ENCODE assay signal across 8 cellular contexts in the genomic region with DNA sequence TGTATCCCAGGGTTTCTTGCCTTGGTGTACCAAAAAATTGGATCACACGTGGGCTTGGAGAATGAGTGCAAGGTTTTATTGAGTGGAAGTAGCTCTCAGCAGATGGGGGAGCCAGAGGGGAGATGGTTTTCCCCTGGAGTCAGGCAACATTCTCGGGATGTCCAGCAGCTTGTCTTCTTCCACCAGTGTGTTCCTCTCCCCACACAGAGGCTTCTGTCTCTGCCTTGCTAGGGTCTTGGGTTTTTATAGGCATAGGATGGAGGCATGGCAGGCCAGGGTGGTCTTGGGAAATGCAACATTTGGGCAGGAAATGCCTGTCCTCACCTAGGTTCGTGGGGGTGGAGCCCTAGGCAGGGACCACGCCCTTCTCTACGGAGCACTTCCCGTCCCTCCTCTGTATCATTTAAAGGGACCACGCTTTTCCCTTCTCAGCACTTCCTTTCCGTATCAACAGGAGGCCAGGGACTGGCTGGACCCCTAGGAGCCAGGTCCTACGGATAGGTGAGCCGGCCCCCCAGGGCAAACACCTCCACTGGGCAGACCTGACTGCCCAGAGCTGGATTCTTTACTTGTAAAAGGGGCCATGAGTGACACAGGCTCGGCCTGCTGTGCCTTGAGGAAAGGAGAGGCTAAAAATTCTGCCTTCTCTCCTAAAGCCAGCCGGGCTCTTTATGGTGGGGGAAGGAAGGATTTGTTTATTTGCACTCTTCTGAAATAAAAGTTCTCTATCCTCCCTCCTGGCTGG. TPM values are rescaled to one million over a fixed set of nuclear protein-coding genes. Genes with fewer than 3 reads are reported as not detected.
DNase-seq lines count a peak whose midpoint lies in the region; ATAC-seq and TF ChIP-seq lines count a peak whose summit lies in the region.

No MANE protein-coding gene starts in this region.

- H3K27ac ChIP-seq in DOHH2 (ENCODE audit: low read depth, low read length) (0 out of 2 replicates have a peak overlapping the region, but pooled peaks have one; percentile 7), Panc1 (ENCODE audit: low read length) (peak overlapping the region; percentile 84), gastroesophageal sphincter (peak overlapping the region in 3 of 4 donors; percentile 72 to 76 (median 74)), urinary bladder (ENCODE audit: low read depth) (peak overlapping the region; percentile 4)

- H3K9me2 ChIP-seq in DOHH2 (replicated peaks; ENCODE audit: control insufficient read depth, low read length), result no peaks in the 10 kb centered on the region

- BruUV-seq in Panc1 (replicated peaks; lab: Mats Ljungman, UMichigan), result no TSS peak

- H3K4me3 ChIP-seq in DOHH2 (ENCODE audit: low read length), result peak overlapping the region; percentile 88
- peak overlapping the region; percentile 40 to 57 for H3K4me3 ChIP-seq in Panc1 (ENCODE audit: low read depth in 2 of 2, low read length in 2 of 2)
- H3K4me3 ChIP-seq in gastroesophageal sphincter, result peak overlapping the region; percentile 38 to 60
- peak overlapping the region; percentile 61 for H3K4me3 ChIP-seq in urinary bladder (ENCODE audit: low read depth, low read length)

- WGBS in gastroesophageal sphincter (ENCODE audit: low coverage in 1 of 2), 2 donors, result 26 to 50% methylated on average over 2 to 10 of the region's 12 CpGs
- WGBS in urinary bladder, result 33% methylated on average over 12 of the region's 12 CpGs

- TF ChIP-seq EP300 in gastroesophageal sphincter (IDR thresholded peaks at IDR 0.05), result no peak

- POLR2A ChIA-PET in HEK293T (lab: Yijun Ruan, JAX), result interaction anchor here (0.9 to 1.4 kb wide), 3 partner anchors 9 to 30 kb away, joined by 3 read pairs; no protein-coding TSS in a partner anchor
- POLR2A ChIA-PET in Panc1 (lab: Charles Lee), result no interaction called here

- no peaks in the 10 kb centered on the region for H3K27me3 Mint-ChIP-seq in activated T-cell treated with anti-CD3 and anti-CD28 coated beads, Interleukin-2, amount 50 U/mL, for 72 hours (ENCODE audit: low read depth)

- peak in 1 of 2 donors; percentile 36 for TF ChIP-seq POLR2A in gastroesophageal sphincter (IDR thresholded peaks at IDR 0.05)

- no peaks in the 10 kb centered on the region for H3K36me3 Mint-ChIP-seq in activated T-cell treated with anti-CD3 and anti-CD28 coated beads, Interleukin-2, amount 50 U/mL, for 72 hours (ENCODE audit: insufficient read depth in 2 of 2)

- H3K9me3 ChIP-seq in DOHH2 (ENCODE audit: control insufficient read depth, insufficient read depth, low read length) (no peaks in the 10 kb centered on the region), Panc1 (ENCODE audit: control insufficient read depth, insufficient read depth, low read depth, low read length) (no peaks in the 10 kb centered on the region), gastroesophageal sphincter (no peaks in the 10 kb centered on the region)

- peak overlapping the region; percentile 47 for H3K27ac Mint-ChIP-seq in activated T-cell treated with anti-CD3 and anti-CD28 coated beads, Interleukin-2, amount 50 U/mL, for 72 hours

- no peaks in the 10 kb centered on the region for H3F3A ChIP-seq in DOHH2 (ENCODE audit: control insufficient read depth, insufficient read depth)

- no peaks in the 10 kb centered on the region for H3K27me3 ChIP-seq in DOHH2 (ENCODE audit: control insufficient read depth, low read length)
- H3K27me3 ChIP-seq in Panc1 (ENCODE audit: control insufficient read depth, insufficient read depth, low read length), result no peaks in the 10 kb centered on the region
- H3K27me3 ChIP-seq in gastroesophageal sphincter, result peaks cover 5% of the 10 kb centered on the region

- H3K9me3 Mint-ChIP-seq in activated T-cell treated with anti-CD3 and anti-CD28 coated beads, Interleukin-2, amount 50 U/mL, for 72 hours, result no peaks in the 10 kb centered on the region

- H3K4me3 Mint-ChIP-seq in activated T-cell treated with anti-CD3 and anti-CD28 coated beads, Interleukin-2, amount 50 U/mL, for 72 hours, result peak overlapping the region; percentile 92 to 93

- peaks cover 23% of the 10 kb centered on the region for H3K4me1 Mint-ChIP-seq in activated T-cell treated with anti-CD3 and anti-CD28 coated beads, Interleukin-2, amount 50 U/mL, for 72 hours (ENCODE audit: low read depth)

- H3K4me1 ChIP-seq in DOHH2 (ENCODE audit: control insufficient read depth, low read length) (peaks cover 14% of the 10 kb centered on the region), Panc1 (ENCODE audit: control insufficient read depth, insufficient read depth, low read length) (peaks cover 10% of the 10 kb centered on the region), gastroesophageal sphincter (peaks cover 0 to 63% (median 21%) of the 10 kb centered on the region in 3 donors), urinary bladder (ENCODE audit: insufficient read depth) (peaks cover 4% of the 10 kb centered on the region)

- no peaks in the 10 kb centered on the region for H4K20me1 ChIP-seq in DOHH2 (ENCODE audit: control insufficient read depth, insufficient read depth, low read depth, low read length)

- intact Hi-C loops in Panc1 (cut with micrococcal nuclease; ENCODE audit: unreplicated experiment) (no loop called here), posterior vena cava (cut with DNase I) (no loop called here)

- H3K36me3 ChIP-seq in DOHH2 (ENCODE audit: control insufficient read depth, low read length), result no peaks in the 10 kb centered on the region
- H3K36me3 ChIP-seq in Panc1 (ENCODE audit: control insufficient read depth, insufficient read depth, low read length), result no peaks in the 10 kb centered on the region; the same call in 1 of the 2 replicates
- no peaks in the 10 kb centered on the region for H3K36me3 ChIP-seq in gastroesophageal sphincter
- no peaks in the 10 kb centered on the region for H3K36me3 ChIP-seq in urinary bladder (ENCODE audit: insufficient read depth)

- CTCF ChIA-PET in HEK293T (lab: Yijun Ruan, JAX) (interaction anchor here (0.6 to 1.4 kb wide), 3 partner anchors 19 to 33 kb away, joined by 3 to 4 read pairs (median 3); no protein-coding TSS in a partner anchor), Panc1 (lab: Charles Lee) (no interaction called here)

- peaks cover 9% of the 10 kb centered on the region for H3K79me2 ChIP-seq in DOHH2 (ENCODE audit: control insufficient read depth, low read length)

- TF ChIP-seq CTCF in DOHH2 (IDR thresholded peaks at IDR 0.05; ENCODE audit: low read depth, low read length, poor library complexity, severe bottlenecking) (no peak), Panc1 (IDR thresholded peaks at IDR 0.05) (no peak), gastroesophageal sphincter (IDR thresholded peaks at IDR 0.05) (peak in 1 of 4 experiments; percentile 33)

- H3K4me2 ChIP-seq in DOHH2 (ENCODE audit: low read length), result peak overlapping the region; percentile 86

- ATAC-seq in Panc1 (peak; percentile 87), gastroesophageal sphincter (peak; percentile 77)
- ATAC-seq in activated T-cell treated with anti-CD3 and anti-CD28 coated beads, Interleukin-2, amount 50 U/mL, for 72 hours (replicated peaks in 1 of 2), result peak; percentile 94

- in situ Hi-C loops in Panc1 (cut with HindIII; ENCODE audit: low pct_unique_long_range_greater_than_20kb, low sequenced_read_pairs), result no loop called here

- DNase-seq in HEK293T (ENCODE audit: extremely low spot score) (peak; percentile 69), Panc1 (ENCODE audit: low read depth, low spot score) (peak; percentile 5), posterior vena cava (ENCODE audit: low spot score) (peak; percentile 90), cerebellum (ENCODE audit: low spot score) (no peak)
- DNase-seq in activated T-cell treated with anti-CD3 and anti-CD28 coated beads, Interleukin-2, amount 50 U/mL, for 72 hours, result peak; percentile 73 to 81

TF ChIP-seq in HEK293T, 16 proteins besides CTCF, POLR2A, EP300 and RAD21:
- no peak for TF ChIP-seq FOXK2 (IDR thresholded peaks at IDR 0.05)
- peak; percentile 52; the same call in 1 of the 2 replicates for TF ChIP-seq ELF4 (IDR thresholded peaks at IDR 0.05)
- TF ChIP-seq, protein P1, sequence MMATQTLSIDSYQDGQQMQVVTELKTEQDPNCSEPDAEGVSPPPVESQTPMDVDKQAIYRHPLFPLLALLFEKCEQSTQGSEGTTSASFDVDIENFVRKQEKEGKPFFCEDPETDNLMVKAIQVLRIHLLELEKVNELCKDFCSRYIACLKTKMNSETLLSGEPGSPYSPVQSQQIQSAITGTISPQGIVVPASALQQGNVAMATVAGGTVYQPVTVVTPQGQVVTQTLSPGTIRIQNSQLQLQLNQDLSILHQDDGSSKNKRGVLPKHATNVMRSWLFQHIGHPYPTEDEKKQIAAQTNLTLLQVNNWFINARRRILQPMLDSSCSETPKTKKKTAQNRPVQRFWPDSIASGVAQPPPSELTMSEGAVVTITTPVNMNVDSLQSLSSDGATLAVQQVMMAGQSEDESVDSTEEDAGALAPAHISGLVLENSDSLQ (IDR thresholded peaks at IDR 0.05), result peak; percentile 57; the same call in 1 of the 2 replicates

RNA-seq across cellular contexts. Expression of gene CCDC188, which starts 55.3 kb away (rescaled TPM):
- not detected for total RNA-seq in Panc1 (2021; ENCODE audit: unreplicated experiment)
- not detected for polyA plus RNA-seq in Panc1 (2012; ENCODE audit: insufficient read length)
- total RNA-seq in activated T-cell treated with anti-CD3 and anti-CD28 coated beads, Interleukin-2, amount 50 U/mL, for 72 hours, result not detected
- total RNA-seq in gastroesophageal sphincter, result not detected
- 1 to 10 TPM in 1 of 2 donors, under 1 TPM in 1; 1.00 to 2.5 TPM for total RNA-seq in posterior vena cava
- total RNA-seq in urinary bladder, result 0.69 TPM
- polyA plus RNA-seq in urinary bladder, result 0.90 TPM
- 1.4 TPM for total RNA-seq in cerebellum

Comparison
In these comparisons a context has a peak if more than half of its experiments do, and no peak if none do; other contexts are left out.
1. H3K27ac ChIP-seq: peak in every context shown above with its lines; median percentile 84 in Panc1; 74 in gastroesophageal sphincter; 7 in DOHH2; 4 in urinary bladder.